Comparison of ENCODE assay signal across 26 cellular contexts in the genomic region with DNA sequence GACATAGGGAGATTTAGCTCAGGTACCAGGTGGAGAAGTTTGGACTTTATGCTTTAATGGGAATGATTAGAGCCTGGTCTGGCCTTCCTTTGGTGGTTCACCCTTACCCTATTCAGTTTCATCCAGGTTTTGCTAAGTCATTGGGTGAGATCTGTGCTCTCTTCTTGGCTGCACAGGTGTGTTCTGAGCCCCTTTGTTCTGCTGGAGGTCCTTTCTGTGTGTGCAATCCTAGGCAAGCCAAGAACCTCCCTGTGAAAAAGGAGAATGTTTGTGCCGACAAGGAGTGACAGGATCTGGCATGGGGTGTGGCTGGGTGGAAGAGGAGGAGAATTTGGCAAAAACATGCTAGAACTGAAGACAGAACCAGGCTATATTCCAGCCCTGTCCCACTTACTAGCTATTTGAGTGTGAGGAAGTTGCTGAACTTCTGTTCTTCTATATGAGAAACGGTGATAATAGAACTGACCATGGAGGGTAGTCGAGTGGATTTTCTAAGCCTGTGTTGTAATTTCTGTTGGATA. TPM values are rescaled to one million over a fixed set of nuclear protein-coding genes. Genes with fewer than 3 reads are reported as not detected.
"Had no signal": no experiment of that assay in that cellular context is flagged by ENCODE, and none has a peak within 500 bp of the region (broad histone marks: within the 10 kb centered on the region; RNA-seq: fewer than 3 reads in every experiment).

No MANE protein-coding gene starts in this region.

- DNase-seq: activated CD4-positive, alpha-beta T cell treated with anti-CD3 and anti-CD28 coated beads, Interleukin-2, amount 50 U/mL, for 1 hour; activated CD8-positive, alpha-beta memory T cell treated with anti-CD3 and anti-CD28 coated beads for 24 hours; activated CD8-positive, alpha-beta memory T cell treated with anti-CD3 and anti-CD28 coated beads, Interleukin-2, amount 50 U/mL, for 48 hours; activated effector memory CD4-positive, alpha-beta T cell treated with Interleukin-2 at 50 U/mL for 16 hours; activated T-cell treated with anti-CD3 and anti-CD28 coated beads, Interleukin-2, amount 50 U/mL, for 48 hours; endodermal cell; left colon; T1000 had no signal

- H3K9me3 Mint-ChIP-seq: activated naive CD4-positive, alpha-beta T cell treated with anti-CD3 and anti-CD28 coated beads, Interleukin-2, amount 50 U/mL, for 24 hours; neural crest cell; stimulated activated naive CD8-positive, alpha-beta T cell treated with anti-CD3 and anti-CD28 coated beads, Interleukin-15, Interleukin-2, amounts not matched to agents 100 ng/mL and 50 ng/mL, for 24 hours had no signal

- ATAC-seq: activated CD4-positive, CD25-positive, alpha-beta regulatory T cell treated with anti-CD3 and anti-CD28 coated beads, Interleukin-2, amount 50 U/mL, for 24 hours; left colon had no signal

- H3K36me3 ChIP-seq: ascending aorta, thoracic aorta, upper lobe of left lung had no signal

- H3K9me3 ChIP-seq: ascending aorta, thoracic aorta, upper lobe of left lung had no signal

- H3K4me3 Mint-ChIP-seq: activated naive CD4-positive, alpha-beta T cell treated with anti-CD3 and anti-CD28 coated beads, Interleukin-2, amount 50 U/mL, for 24 hours; endodermal cell; neural crest cell; stimulated activated naive CD8-positive, alpha-beta T cell treated with anti-CD3 and anti-CD28 coated beads, Interleukin-15, Interleukin-2, amounts not matched to agents 100 ng/mL and 50 ng/mL, for 24 hours had no signal

- H3K27ac Mint-ChIP-seq: activated naive CD4-positive, alpha-beta T cell treated with anti-CD3 and anti-CD28 coated beads, Interleukin-2, amount 50 U/mL, for 24 hours; endodermal cell; progenitor cell of endocrine pancreas; stimulated activated naive CD8-positive, alpha-beta T cell treated with anti-CD3 and anti-CD28 coated beads, Interleukin-15, Interleukin-2, amounts not matched to agents 100 ng/mL and 50 ng/mL, for 24 hours had no signal

- H3K4me1 ChIP-seq: ascending aorta, upper lobe of left lung had no signal

- H3K27ac ChIP-seq: ascending aorta, epithelial cell of prostate, thoracic aorta, upper lobe of left lung had no signal

- H3K27me3 ChIP-seq: ascending aorta, upper lobe of left lung had no signal

- H3K4me3 ChIP-seq: ascending aorta, skin epidermis, thoracic aorta, upper lobe of left lung had no signal

RNA-seq across cellular contexts. Expression of a gene that starts 4.6 kb away (rescaled TPM):
- total RNA-seq: dermis microvascular lymphatic vessel endothelial cell; glomerular endothelial cell; lung microvascular endothelial cell; mononuclear cell; T-helper 1 cell treated with Interleukin-12 subunit alpha and Interleukin-12 subunit beta and Interleukin-4 antibody, amounts not matched to agents 30 ng/mL and 1 ng/mL, for 36 hours had no signal

RNA-seq across cellular contexts. Expression of a gene that starts 29.0 kb away (rescaled TPM):
- total RNA-seq: dermis microvascular lymphatic vessel endothelial cell, glomerular endothelial cell, left colon, lung microvascular endothelial cell, mononuclear cell, thoracic aorta had no signal

RNA-seq across cellular contexts. Expression of a gene that starts 47.1 kb away (rescaled TPM):
- total RNA-seq: ascending aorta; cerebellum; dermis microvascular lymphatic vessel endothelial cell; endodermal cell; fibroblast of villous mesenchyme; glomerular endothelial cell; lung microvascular endothelial cell; mononuclear cell; neural crest cell; omental fat pad; T-helper 1 cell treated with Interleukin-12 subunit alpha and Interleukin-12 subunit beta and Interleukin-4 antibody, amounts not matched to agents 30 ng/mL and 1 ng/mL, for 36 hours had no signal
